In genomic region chr11:737366-737765, GRCh38 we compare ENCODE assay signal across 8 cellular contexts. TPM values are rescaled to one million over a fixed set of nuclear protein-coding genes. Genes with fewer than 3 reads are reported as not detected.
DNase-seq lines count a peak whose midpoint lies in the region; ATAC-seq and TF ChIP-seq lines count a peak whose summit lies in the region.
"Had no signal": no experiment of that assay in that cellular context is flagged by ENCODE, and none has a peak within 500 bp of the region (broad histone marks: within the 10 kb centered on the region; RNA-seq: fewer than 3 reads in every experiment).

No MANE protein-coding gene starts in this region.

- peak overlapping the region; percentile 32 for H2BK5ac ChIP-seq in trophoblast cell (ENCODE audit: low read depth, low read length, poor library complexity)

- peak overlapping the region; percentile 30 for H3K4me2 ChIP-seq in trophoblast cell (ENCODE audit: low read length)

- no peak overlapping the region for H3K27ac Mint-ChIP-seq in T-helper 1 cell treated with Interleukin-12 subunit alpha and Interleukin-12 subunit beta and Interleukin-4 antibody, amounts not matched to agents 30 μg/mL and 1 μg/mL, for 36 hours

- H2BK120ac ChIP-seq in trophoblast cell (ENCODE audit: insufficient read depth, low read length, poor library complexity): peak overlapping the region; percentile 74

- H3K9ac ChIP-seq in trophoblast cell (ENCODE audit: low read length): no peak overlapping the region

- H3K36me3 ChIP-seq in trophoblast cell (ENCODE audit: control insufficient read depth in 1 of 2, insufficient read depth in 2 of 2, low read length in 2 of 2): no peaks in the 10 kb centered on the region
- no peaks in the 10 kb centered on the region for H3K36me3 ChIP-seq in gastroesophageal sphincter

- H3K9me3 Mint-ChIP-seq in T-helper 1 cell treated with Interleukin-12 subunit alpha and Interleukin-12 subunit beta and Interleukin-4 antibody, amounts not matched to agents 30 μg/mL and 1 μg/mL, for 36 hours: no peaks in the 10 kb centered on the region

- H4K91ac ChIP-seq in trophoblast cell (ENCODE audit: low read depth, low read length): peak overlapping the region; percentile 74

- ATAC-seq in gastroesophageal sphincter: no peak
- ATAC-seq in Right ventricle myocardium superior (ENCODE audit: poor library complexity): no peak

- peaks cover 2% of the 10 kb centered on the region for H3K79me2 ChIP-seq in trophoblast cell (ENCODE audit: control insufficient read depth, insufficient read depth, low read length, poor library complexity)

- DNase-seq in T-helper 1 cell: no peak
- DNase-seq in trophoblast cell: peak in 1 of 2 donors; percentile 53
- no peak for DNase-seq in Right ventricle myocardium superior
- DNase-seq: GDM1, NCI-H748 treated with DMSO at 0.1 percent for 48 hours had no signal

- no peak overlapping the region for H4K12ac ChIP-seq in trophoblast cell (ENCODE audit: low read depth, low read length)

- TF ChIP-seq EP300 in gastroesophageal sphincter (IDR thresholded peaks at IDR 0.05): no peak

- peaks cover 15% of the 10 kb centered on the region for H3K27me3 Mint-ChIP-seq in T-helper 1 cell treated with Interleukin-12 subunit alpha and Interleukin-12 subunit beta and Interleukin-4 antibody, amounts not matched to agents 30 μg/mL and 1 μg/mL, for 36 hours (ENCODE audit: low read depth)

- H3K79me1 ChIP-seq in trophoblast cell (ENCODE audit: low read length): peaks cover 14% of the 10 kb centered on the region

- H3K4me3 ChIP-seq in trophoblast cell (ENCODE audit: low read depth, low read length) (no peak overlapping the region), gastroesophageal sphincter (no peak overlapping the region)

- H2AFZ ChIP-seq in trophoblast cell (ENCODE audit: insufficient read depth, low read length, poor library complexity): peak overlapping the region; percentile 3

- intact Hi-C loops in Right ventricle myocardium superior (cut with DNase I): no loop called here

- peak overlapping the region; percentile 20 for H3K18ac ChIP-seq in trophoblast cell (ENCODE audit: low read length)

- H3K36me3 Mint-ChIP-seq in T-helper 1 cell treated with Interleukin-12 subunit alpha and Interleukin-12 subunit beta and Interleukin-4 antibody, amounts not matched to agents 30 μg/mL and 1 μg/mL, for 36 hours (ENCODE audit: low read depth): no peaks in the 10 kb centered on the region

- H3K23ac ChIP-seq in trophoblast cell (ENCODE audit: low read length): no peak overlapping the region

- peak overlapping the region; percentile 69 for H4K8ac ChIP-seq in trophoblast cell (ENCODE audit: low read depth, low read length)

- TF ChIP-seq POLR2A in gastroesophageal sphincter (IDR thresholded peaks at IDR 0.05): no peak

- no peak overlapping the region for H2AK5ac ChIP-seq in trophoblast cell (ENCODE audit: low read length)

- no peaks in the 10 kb centered on the region for H3K27me3 ChIP-seq in trophoblast cell (ENCODE audit: insufficient read depth, low read length)
- H3K27me3 ChIP-seq in gastroesophageal sphincter: peaks cover 33% of the 10 kb centered on the region

- H3K4me3 Mint-ChIP-seq in T-helper 1 cell treated with Interleukin-12 subunit alpha and Interleukin-12 subunit beta and Interleukin-4 antibody, amounts not matched to agents 30 μg/mL and 1 μg/mL, for 36 hours: peak overlapping the region; percentile 50

- H3K27ac ChIP-seq in angular gyrus (ENCODE audit: low read depth, low read length) (peak overlapping the region; percentile 50), trophoblast cell (ENCODE audit: low read depth, low read length) (peak overlapping the region; percentile 62), gastroesophageal sphincter (no peak overlapping the region)

- H3K4me1 ChIP-seq in trophoblast cell (ENCODE audit: control insufficient read depth in 1 of 2, insufficient read depth in 2 of 2, low read length in 2 of 2) (peaks cover 16 to 18% of the 10 kb centered on the region in 2 experiments), gastroesophageal sphincter (no peaks in the 10 kb centered on the region)

- H3K4me1 Mint-ChIP-seq in T-helper 1 cell treated with Interleukin-12 subunit alpha and Interleukin-12 subunit beta and Interleukin-4 antibody, amounts not matched to agents 30 μg/mL and 1 μg/mL, for 36 hours (ENCODE audit: low read depth): peaks cover 14% of the 10 kb centered on the region

- peak overlapping the region; percentile 21 for H3K14ac ChIP-seq in trophoblast cell (ENCODE audit: low read length)

- WGBS in trophoblast cell (ENCODE audit: extremely low coverage, insufficient coverage, insufficient read length): no CpG with 5 or more reads among the region's 11 CpGs
- WGBS in gastroesophageal sphincter (ENCODE audit: low coverage in 1 of 2), 2 donors: 27 to 48% methylated on average over 6 to 10 of the region's 11 CpGs

- H3K9me3 ChIP-seq in trophoblast cell (ENCODE audit: insufficient read depth, low read depth, low read length) (no peaks in the 10 kb centered on the region), gastroesophageal sphincter (no peaks in the 10 kb centered on the region)

- no peak overlapping the region for H3K4ac ChIP-seq in trophoblast cell (ENCODE audit: low read depth, low read length)

- peak overlapping the region; percentile 92 for H2BK12ac ChIP-seq in trophoblast cell (ENCODE audit: low read length)

- TF ChIP-seq CTCF in gastroesophageal sphincter (IDR thresholded peaks at IDR 0.05): no peak

RNA-seq across cellular contexts. Expression of gene TALDO1, which starts 9.9 kb away (rescaled TPM):
- polyA plus RNA-seq in trophoblast cell (2013): 244 and 248 TPM in 2 replicates
- total RNA-seq in gastroesophageal sphincter (100 to 1,000 TPM; 161 to 201 (median 185) TPM), Right ventricle myocardium superior (90.1 TPM)

RNA-seq across cellular contexts. Expression of gene EPS8L2, which starts 31.3 kb away (rescaled TPM):
- polyA plus RNA-seq in trophoblast cell (2013): 166 and 168 TPM in 2 replicates
- total RNA-seq in gastroesophageal sphincter (10 to 100 TPM in 3 of 4 donors, 1 to 10 TPM in 1; 9.7 to 33.9 (median 24.0) TPM), Right ventricle myocardium superior (3.2 TPM)

RNA-seq across cellular contexts. Expression of gene GATD1, which starts 39.9 kb away (rescaled TPM):
- polyA plus RNA-seq in trophoblast cell (2013): 27.9 and 28.1 TPM in 2 replicates
- total RNA-seq in gastroesophageal sphincter (10 to 100 TPM; 28.9 to 33.8 (median 31.2) TPM), Right ventricle myocardium superior (17.4 TPM)

RNA-seq across cellular contexts. Expression of gene TMEM80, which starts 41.8 kb away (rescaled TPM):
- 22.2 and 23.0 TPM in 2 replicates for polyA plus RNA-seq in trophoblast cell (2013)
- total RNA-seq in gastroesophageal sphincter (10 to 100 TPM; 35.6 to 65.8 (median 48.6) TPM), Right ventricle myocardium superior (9.1 TPM)

RNA-seq across cellular contexts. Expression of gene DEAF1, which starts 42.3 kb away (rescaled TPM):
- 24.6 and 25.8 TPM in 2 replicates for polyA plus RNA-seq in trophoblast cell (2013)
- 10 to 100 TPM; 19.9 to 45.0 (median 35.0) TPM for total RNA-seq in gastroesophageal sphincter
- total RNA-seq in Right ventricle myocardium superior: 22.1 TPM

Comparison
In these comparisons a context has a peak if more than half of its experiments do, and no peak if none do; other contexts are left out.
1. H3K27ac ChIP-seq: peak in angular gyrus (single experiment) and trophoblast cell (single experiment); none in gastroesophageal sphincter (0 of 4).